ENCODE assay signal across 1 cellular context in the genomic region with DNA sequence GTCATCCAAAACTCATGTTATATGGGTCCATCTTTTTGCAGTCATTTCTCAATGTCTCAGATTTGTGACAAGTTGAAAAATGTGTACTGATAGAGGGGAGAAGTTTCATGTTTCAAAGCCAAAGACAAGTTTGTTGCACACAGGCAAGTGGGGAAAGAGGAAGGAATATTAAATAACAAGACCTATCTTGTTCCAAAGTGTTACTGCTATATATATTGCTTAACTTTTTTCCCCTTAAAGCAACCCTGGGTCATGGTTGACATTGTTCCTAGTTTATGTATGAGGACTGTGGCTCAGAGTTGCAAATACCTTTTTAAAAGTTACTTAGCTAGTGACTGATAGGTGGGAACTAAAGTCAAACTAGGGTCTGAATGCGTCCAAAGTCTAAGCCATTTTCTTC.
TF ChIP-seq lines count a peak whose summit lies in the region.

No MANE protein-coding gene starts in this region.

TF ChIP-seq in WTC11, 78 proteins besides CTCF, POLR2A, EP300 and RAD21 (continued from another document):
- TF ChIP-seq ERG (CRISPR knock-in tag; IDR thresholded peaks at IDR 0.05) (no peak), SMAD4 (CRISPR knock-in tag; IDR thresholded peaks at IDR 0.05) (no peak), SOX15 (CRISPR knock-in tag; IDR thresholded peaks at IDR 0.05) (no peak), ZNF232 (CRISPR knock-in tag; IDR thresholded peaks at IDR 0.05) (no peak), RELA (CRISPR knock-in tag; IDR thresholded peaks at IDR 0.05; ENCODE audit: borderline replicate concordance) (no peak), GTF2I (CRISPR knock-in tag; conservative IDR thresholded peaks at IDR 0.05) (no peak), IRF2 (CRISPR knock-in tag; IDR thresholded peaks at IDR 0.05; ENCODE audit: borderline replicate concordance, low read depth) (no peak), NFATC4 (CRISPR knock-in tag; IDR thresholded peaks at IDR 0.05) (no peak)
- TF ChIP-seq, protein P1, sequence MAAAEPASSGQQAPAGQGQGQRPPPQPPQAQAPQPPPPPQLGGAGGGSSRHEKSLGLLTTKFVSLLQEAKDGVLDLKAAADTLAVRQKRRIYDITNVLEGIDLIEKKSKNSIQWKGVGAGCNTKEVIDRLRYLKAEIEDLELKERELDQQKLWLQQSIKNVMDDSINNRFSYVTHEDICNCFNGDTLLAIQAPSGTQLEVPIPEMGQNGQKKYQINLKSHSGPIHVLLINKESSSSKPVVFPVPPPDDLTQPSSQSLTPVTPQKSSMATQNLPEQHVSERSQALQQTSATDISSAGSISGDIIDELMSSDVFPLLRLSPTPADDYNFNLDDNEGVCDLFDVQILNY (CRISPR knock-in tag; IDR thresholded peaks at IDR 0.05), result no peak
- TF ChIP-seq, protein P2, sequence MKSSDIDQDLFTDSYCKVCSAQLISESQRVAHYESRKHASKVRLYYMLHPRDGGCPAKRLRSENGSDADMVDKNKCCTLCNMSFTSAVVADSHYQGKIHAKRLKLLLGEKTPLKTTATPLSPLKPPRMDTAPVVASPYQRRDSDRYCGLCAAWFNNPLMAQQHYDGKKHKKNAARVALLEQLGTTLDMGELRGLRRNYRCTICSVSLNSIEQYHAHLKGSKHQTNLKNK (CRISPR knock-in tag; IDR thresholded peaks at IDR 0.05), result no peak
TF ChIP-seq in WTC11: peak in this region for 0.
